In genomic region chrX:128020701-128021100, GRCh38 we compare ENCODE assay signal across 16 cellular contexts. TPM values are rescaled to one million over a fixed set of nuclear protein-coding genes. Genes with fewer than 3 reads are reported as not detected.
DNase-seq lines count a peak whose midpoint lies in the region; ATAC-seq and TF ChIP-seq lines count a peak whose summit lies in the region.
"Had no signal": no experiment of that assay in that cellular context is flagged by ENCODE, and none has a peak within 500 bp of the region (broad histone marks: within the 10 kb centered on the region; RNA-seq: fewer than 3 reads in every experiment).

No MANE protein-coding gene starts in this region.

- WGBS in body of pancreas, 2 donors = 3 to 6% methylated on average over 2 of the region's 2 CpGs

- BruUV-seq in Caco-2 (replicated peaks; lab: Mats Ljungman, UMichigan) = no TSS peak

- H3K27me3 ChIP-seq in Caco-2 (replicated peaks; ENCODE audit: control insufficient read depth, insufficient read depth, low read length) = no peaks in the 10 kb centered on the region
- no peaks in the 10 kb centered on the region for H3K27me3 ChIP-seq in MG63
- no peaks in the 10 kb centered on the region for H3K27me3 ChIP-seq in body of pancreas
- no peaks in the 10 kb centered on the region for H3K27me3 ChIP-seq in left lung
- H3K27me3 ChIP-seq in CD4-positive, alpha-beta memory T cell (ENCODE audit: insufficient read depth, low read length) = no peaks in the 10 kb centered on the region
- H3K27me3 ChIP-seq: upper lobe of right lung had no signal

- peak overlapping the region; percentile 73 for H3K27ac Mint-ChIP-seq in Caco-2 (ENCODE audit: unreplicated experiment)
- H3K27ac Mint-ChIP-seq in CD4-positive, alpha-beta memory T cell = no peak overlapping the region
- H3K27ac Mint-ChIP-seq: activated T-helper 17 cell treated with anti-CD3 and anti-CD28 coated beads, Interleukin-2, amount 50 U/mL, for 72 hours; brain had no signal

- H3K4me1 Mint-ChIP-seq in Caco-2 (ENCODE audit: low read depth, unreplicated experiment) = no peaks in the 10 kb centered on the region
- no peaks in the 10 kb centered on the region for H3K4me1 Mint-ChIP-seq in CD4-positive, alpha-beta memory T cell
- H3K4me1 Mint-ChIP-seq: activated T-helper 17 cell treated with anti-CD3 and anti-CD28 coated beads, Interleukin-2, amount 50 U/mL, for 72 hours; brain had no signal

- ATAC-seq in body of pancreas = peak; percentile 52
- ATAC-seq in left lung = peak; percentile 63
- ATAC-seq in GM21786 (IDR thresholded peaks at IDR 0.05; ENCODE audit: unreplicated experiment) = no peak
- ATAC-seq: activated T-helper 17 cell treated with anti-CD3 and anti-CD28 coated beads, Interleukin-2, amount 50 U/mL, for 72 hours; upper lobe of right lung had no signal

- H3K4me3 ChIP-seq in Caco-2 (ENCODE audit: low read depth, low read length) = no peak overlapping the region
- H3K4me3 ChIP-seq in MG63 = no peak overlapping the region
- H3K4me3 ChIP-seq in body of pancreas = no peak overlapping the region
- H3K4me3 ChIP-seq in left lung = no peak overlapping the region
- no peak overlapping the region for H3K4me3 ChIP-seq in CD4-positive, alpha-beta memory T cell (ENCODE audit: low read length in 2 of 2)
- H3K4me3 ChIP-seq: prostate gland, upper lobe of right lung had no signal

- DNase-seq in Caco-2 (peak in 1 of 2 experiments; percentile 33), MG63 (peak; percentile 1), body of pancreas (no peak), left lung (no peak), NCI-H2171 treated with DMSO at 0.1 percent for 48 hours (lab: John Stamatoyannopoulos, UW) (no peak), head of caudate nucleus (no peak)
- DNase-seq in CD4-positive, alpha-beta memory T cell = no peak
- DNase-seq: activated CD4-positive, alpha-beta T cell treated with anti-CD3 and anti-CD28 coated beads, Interleukin-2, amount 50 U/mL, for 4 hours; DMS 273 treated with DMSO at 0.1 percent for 48 hours; hypothalamus; midbrain; upper lobe of right lung had no signal

- H3K27me3 Mint-ChIP-seq in Caco-2 (ENCODE audit: insufficient read depth, unreplicated experiment) = no peaks in the 10 kb centered on the region
- H3K27me3 Mint-ChIP-seq in CD4-positive, alpha-beta memory T cell = no peaks in the 10 kb centered on the region
- H3K27me3 Mint-ChIP-seq: activated T-helper 17 cell treated with anti-CD3 and anti-CD28 coated beads, Interleukin-2, amount 50 U/mL, for 72 hours had no signal

- H3K9me3 ChIP-seq in Caco-2 (no peaks in the 10 kb centered on the region), MG63 (no peaks in the 10 kb centered on the region), body of pancreas (no peaks in the 10 kb centered on the region), left lung (no peaks in the 10 kb centered on the region)
- no peaks in the 10 kb centered on the region for H3K9me3 ChIP-seq in CD4-positive, alpha-beta memory T cell (ENCODE audit: control insufficient read depth in 1 of 2, low read length in 2 of 2)
- H3K9me3 ChIP-seq: prostate gland, upper lobe of right lung had no signal

- no peak overlapping the region for H3K4me3 Mint-ChIP-seq in Caco-2 (ENCODE audit: unreplicated experiment)
- no peak overlapping the region for H3K4me3 Mint-ChIP-seq in CD4-positive, alpha-beta memory T cell
- H3K4me3 Mint-ChIP-seq: activated T-helper 17 cell treated with anti-CD3 and anti-CD28 coated beads, Interleukin-2, amount 50 U/mL, for 72 hours; brain had no signal

- TF ChIP-seq CTCF in Caco-2 (IDR thresholded peaks at IDR 0.05; ENCODE audit: insufficient read depth in 1 of 2, low read depth in 1 of 2, low read length in 1 of 2, severe bottlenecking in 1 of 2, unreplicated experiment in 1 of 2) = no peak
- TF ChIP-seq CTCF in body of pancreas (IDR thresholded peaks at IDR 0.05) = no peak
- TF ChIP-seq CTCF in left lung (IDR thresholded peaks at IDR 0.05) = no peak

- POLR2A ChIA-PET in Caco-2 (lab: Charles Lee) = no interaction called here
- POLR2A ChIA-PET in CD4-positive, alpha-beta memory T cell (lab: Charles Lee; ENCODE audit: partially characterized antibody) = no interaction called here

- H3K36me3 Mint-ChIP-seq in Caco-2 (ENCODE audit: insufficient read depth, unreplicated experiment) = no peaks in the 10 kb centered on the region
- H3K36me3 Mint-ChIP-seq in CD4-positive, alpha-beta memory T cell = no peaks in the 10 kb centered on the region
- H3K36me3 Mint-ChIP-seq: brain had no signal

- CTCF ChIA-PET in Caco-2 (lab: Charles Lee) = no interaction called here
- CTCF ChIA-PET in CD4-positive, alpha-beta memory T cell (lab: Charles Lee; ENCODE audit: partially characterized antibody) = no interaction called here

- no peak for TF ChIP-seq POLR2A in body of pancreas (IDR thresholded peaks at IDR 0.05)

- H3K4me1 ChIP-seq in Caco-2 (no peaks in the 10 kb centered on the region), body of pancreas (no peaks in the 10 kb centered on the region), left lung (no peaks in the 10 kb centered on the region)
- no peaks in the 10 kb centered on the region for H3K4me1 ChIP-seq in CD4-positive, alpha-beta memory T cell (ENCODE audit: insufficient read depth, low read length)
- H3K4me1 ChIP-seq: prostate gland, upper lobe of right lung had no signal

- H3K9me3 Mint-ChIP-seq in Caco-2 (ENCODE audit: unreplicated experiment) = peaks cover 18% of the 10 kb centered on the region
- peaks cover 0 to 3% (median under 1%) of the 10 kb centered on the region in 8 donors for H3K9me3 Mint-ChIP-seq in CD4-positive, alpha-beta memory T cell
- H3K9me3 Mint-ChIP-seq: activated T-helper 17 cell treated with anti-CD3 and anti-CD28 coated beads, Interleukin-2, amount 50 U/mL, for 72 hours; brain had no signal

- H3K36me3 ChIP-seq in Caco-2 (ENCODE audit: control insufficient read depth, insufficient read depth, low read length) (no peaks in the 10 kb centered on the region), MG63 (no peaks in the 10 kb centered on the region), body of pancreas (replicated peaks in 1 of 2; ENCODE audit: insufficient read depth in 1 of 2, low read depth in 2 of 2) (no peaks in the 10 kb centered on the region), left lung (no peaks in the 10 kb centered on the region)
- no peaks in the 10 kb centered on the region for H3K36me3 ChIP-seq in CD4-positive, alpha-beta memory T cell (ENCODE audit: insufficient read depth, low read length)
- H3K36me3 ChIP-seq: prostate gland, upper lobe of right lung had no signal

- intact Hi-C loops in Caco-2 (cut with micrococcal nuclease; ENCODE audit: unreplicated experiment) = no loop called here
- intact Hi-C loops in body of pancreas (cut with DNase I) = no loop called here
- intact Hi-C loops in left lung (cut with DNase I) = no loop called here
- intact Hi-C loops in CD4-positive, alpha-beta memory T cell (cut with micrococcal nuclease) = no loop called here
- intact Hi-C loops in head of caudate nucleus (cut with DNase I) = no loop called here

- H3K27ac ChIP-seq in body of pancreas = no peak overlapping the region
- H3K27ac ChIP-seq in left lung = no peak overlapping the region
- no peak overlapping the region for H3K27ac ChIP-seq in CD4-positive, alpha-beta memory T cell (ENCODE audit: low read depth, low read length)
- H3K27ac ChIP-seq: prostate gland, upper lobe of right lung had no signal

RNA-seq across cellular contexts. Expression of gene ACTRT1, which starts 31.5 kb away (rescaled TPM):
- total RNA-seq in Caco-2 (2022) = not detected in 2 replicates
- not detected in 2 replicates for total RNA-seq in MG63 (2014; rRNA removed; shearing (Covaris generic); ENCODE audit: low replicate concordance)
- not detected for total RNA-seq in body of pancreas
- not detected for total RNA-seq in left lung
- not detected for total RNA-seq in CD4-positive, alpha-beta memory T cell
- polyA plus RNA-seq in CD4-positive, alpha-beta memory T cell = not detected
- total RNA-seq: activated T-helper 17 cell treated with anti-CD3 and anti-CD28 coated beads, Interleukin-2, amount 50 U/mL, for 72 hours; prostate gland; upper lobe of right lung had no signal
